Comparison of ENCODE assay signal across 15 cellular contexts in the genomic region with DNA sequence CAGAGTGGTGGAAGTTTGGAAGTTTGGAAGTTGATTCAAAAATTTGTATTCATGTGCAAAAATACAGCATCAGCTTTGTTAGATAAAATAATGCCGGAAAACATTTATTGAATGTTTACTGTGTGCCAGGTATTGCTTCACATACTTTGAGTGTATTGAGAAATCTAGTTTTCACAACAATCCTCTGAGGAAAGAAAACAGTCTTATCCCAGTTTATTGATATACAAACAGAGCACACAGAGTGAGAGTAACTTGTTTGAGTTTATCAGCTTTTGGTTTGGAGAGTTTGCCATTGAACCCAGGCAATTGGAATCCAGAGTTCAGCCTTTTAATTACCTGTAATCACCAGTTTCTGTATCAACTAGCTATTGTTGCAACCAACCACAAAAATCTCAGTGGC.
"Had no signal": no experiment of that assay in that cellular context is flagged by ENCODE, and none has a peak within 500 bp of the region (broad histone marks: within the 10 kb centered on the region; RNA-seq: fewer than 3 reads in every experiment).

No MANE protein-coding gene starts in this region.

- H3K27me3 ChIP-seq: body of pancreas, stomach had no signal

- H3K27ac ChIP-seq: adrenal gland, body of pancreas, stomach had no signal

- H3K36me3 ChIP-seq: adrenal gland, stomach had no signal

- H3K4me3 Mint-ChIP-seq: activated CD4-positive, alpha-beta T cell treated with anti-CD3 and anti-CD28 coated beads, Interleukin-2, amount 10 ng/mL, durations not matched to agents 24 days and 14 days; activated naive CD4-positive, alpha-beta T cell treated with anti-CD3 and anti-CD28 coated beads, Interleukin-2, amount 10 ng/mL, durations not matched to agents 7 days and 5 days; central memory CD8-positive, alpha-beta T cell; endodermal cell had no signal

- H3K4me3 ChIP-seq: adrenal gland, body of pancreas, skin epidermis, stomach had no signal

- H3K9me3 Mint-ChIP-seq: activated naive CD4-positive, alpha-beta T cell treated with anti-CD3 and anti-CD28 coated beads, Interleukin-2, amount 10 ng/mL, durations not matched to agents 7 days and 5 days; activated T-helper 2 cell treated with anti-CD3 and anti-CD28 coated beads, Interferon-gamma antibody, Interleukin-2, Interleukin-4, amounts not matched to agents 10 μg/mL and 5 μg/mL and 100 μg/mL, durations not matched to agents 14 hours and 24 hours and 36 hours; central memory CD8-positive, alpha-beta T cell had no signal

- ATAC-seq: body of pancreas had no signal

- H3K9me3 ChIP-seq: adrenal gland, body of pancreas, stomach had no signal

- H3K36me3 Mint-ChIP-seq: activated naive CD4-positive, alpha-beta T cell treated with anti-CD3 and anti-CD28 coated beads, Interleukin-2, amount 10 ng/mL, durations not matched to agents 7 days and 5 days had no signal

- H3K4me1 Mint-ChIP-seq: activated CD4-positive, alpha-beta T cell treated with anti-CD3 and anti-CD28 coated beads, Interleukin-2, amount 10 ng/mL, durations not matched to agents 24 days and 14 days; activated naive CD4-positive, alpha-beta T cell treated with anti-CD3 and anti-CD28 coated beads, Interleukin-2, amount 10 ng/mL, durations not matched to agents 7 days and 5 days; endodermal cell had no signal

- DNase-seq: activated CD4-positive, alpha-beta T cell treated with anti-CD3 and anti-CD28 coated beads, Interleukin-2, amount 10 ng/mL, durations not matched to agents 24 days and 14 days; activated naive CD4-positive, alpha-beta T cell treated with anti-CD3 and anti-CD28 coated beads, Interleukin-2, amount 10 ng/mL, durations not matched to agents 7 days and 5 days; activated T-cell treated with anti-CD3 and anti-CD28 coated beads for 4 hours; adrenal gland; body of pancreas; endodermal cell; erythroblast; foreskin melanocyte; head of caudate nucleus; mesendoderm; stomach; T-helper 9 cell had no signal

- H3K27me3 Mint-ChIP-seq: activated naive CD4-positive, alpha-beta T cell treated with anti-CD3 and anti-CD28 coated beads, Interleukin-2, amount 10 ng/mL, durations not matched to agents 7 days and 5 days; central memory CD8-positive, alpha-beta T cell had no signal

- H3K27ac Mint-ChIP-seq: activated CD4-positive, alpha-beta T cell treated with anti-CD3 and anti-CD28 coated beads, Interleukin-2, amount 10 ng/mL, durations not matched to agents 24 days and 14 days; activated naive CD4-positive, alpha-beta T cell treated with anti-CD3 and anti-CD28 coated beads, Interleukin-2, amount 10 ng/mL, durations not matched to agents 7 days and 5 days; activated T-helper 2 cell treated with anti-CD3 and anti-CD28 coated beads, Interferon-gamma antibody, Interleukin-2, Interleukin-4, amounts not matched to agents 10 μg/mL and 5 μg/mL and 100 μg/mL, durations not matched to agents 14 hours and 24 hours and 36 hours; endodermal cell had no signal

- H3K4me1 ChIP-seq: adrenal gland, stomach had no signal
